Comparison of ENCODE assay signal across 11 cellular contexts in genomic region chr13:46603165-46603603, GRCh38. TPM values are rescaled to one million over a fixed set of nuclear protein-coding genes. Genes with fewer than 3 reads are reported as not detected.
DNase-seq lines count a peak whose midpoint lies in the region; FAIRE-seq and TF ChIP-seq lines count a peak whose summit lies in the region.
"Had no signal": no experiment of that assay in that cellular context is flagged by ENCODE, and none has a peak within 500 bp of the region (broad histone marks: within the 10 kb centered on the region; RNA-seq: fewer than 3 reads in every experiment).

No MANE protein-coding gene starts in this region.

- no peak overlapping the region for H3K27ac ChIP-seq in brain microvascular endothelial cell
- H3K27ac ChIP-seq in mesendoderm (ENCODE audit: low read depth, low read length): no peak overlapping the region
- H3K27ac ChIP-seq in spleen: peak overlapping the region in 1 of 8 donors; percentile 77
- no peak overlapping the region for H3K27ac ChIP-seq in suprapubic skin
- H3K27ac ChIP-seq: coronary artery had no signal

- no peak overlapping the region for H4K8ac ChIP-seq in mesendoderm (ENCODE audit: low read depth, low read length)

- no peaks in the 10 kb centered on the region for H3K27me3 ChIP-seq in Caco-2 (replicated peaks; ENCODE audit: control insufficient read depth, insufficient read depth, low read length)
- H3K27me3 ChIP-seq in brain microvascular endothelial cell (replicated peaks): no peaks in the 10 kb centered on the region
- no peaks in the 10 kb centered on the region for H3K27me3 ChIP-seq in mesendoderm (ENCODE audit: insufficient read depth, low read length, poor library complexity)
- no peaks in the 10 kb centered on the region for H3K27me3 ChIP-seq in spleen (replicated peaks in 1 of 7)
- H3K27me3 ChIP-seq in suprapubic skin: no peaks in the 10 kb centered on the region

- H3K4me1 Mint-ChIP-seq in Caco-2 (ENCODE audit: low read depth, unreplicated experiment): peaks cover 73% of the 10 kb centered on the region

- H3K9ac ChIP-seq in mesendoderm (ENCODE audit: low read length): no peak overlapping the region

- H3K27me3 Mint-ChIP-seq in Caco-2 (ENCODE audit: insufficient read depth, unreplicated experiment): no peaks in the 10 kb centered on the region
- H3K27me3 Mint-ChIP-seq: naive thymus-derived CD4-positive, alpha-beta T cell had no signal

- FAIRE-seq in HTR-8/SVneo (lab: Jason Lieb, UNC): no peak

- H3K4me2 ChIP-seq in mesendoderm (ENCODE audit: low read length): no peak overlapping the region

- peaks cover 3% of the 10 kb centered on the region for H3K79me2 ChIP-seq in mesendoderm (ENCODE audit: control insufficient read depth, insufficient read depth, low read length)

- H3K4me3 Mint-ChIP-seq in Caco-2 (ENCODE audit: unreplicated experiment): peak overlapping the region; percentile 22

- no peak overlapping the region for H3K4me3 ChIP-seq in Caco-2 (ENCODE audit: low read depth, low read length)
- no peak overlapping the region for H3K4me3 ChIP-seq in brain microvascular endothelial cell (ENCODE audit: low read depth, low read length)
- H3K4me3 ChIP-seq in mesendoderm (ENCODE audit: low read length): no peak overlapping the region
- no peak overlapping the region for H3K4me3 ChIP-seq in spleen
- H3K4me3 ChIP-seq in suprapubic skin: no peak overlapping the region
- H3K4me3 ChIP-seq: coronary artery had no signal

- CTCF ChIA-PET in Caco-2 (lab: Charles Lee): interaction anchor here (0.6 to 1.4 kb wide), 6 partner anchors 20 to 118 kb away, joined by 3 to 6 read pairs (median 4); no protein-coding TSS in a partner anchor

- H3K36me3 Mint-ChIP-seq in Caco-2 (ENCODE audit: insufficient read depth, unreplicated experiment): peaks cover 30% of the 10 kb centered on the region

- H3K18ac ChIP-seq in mesendoderm (ENCODE audit: low read length): no peak overlapping the region

- intact Hi-C loops in Caco-2 (cut with micrococcal nuclease; ENCODE audit: unreplicated experiment) (loop anchor here (1.0 to 5.0 kb wide), 4 partner anchors 34 to 131 kb away; no protein-coding TSS in a partner anchor), spleen (cut with DNase I; ENCODE audit: low total_unique reads) (no loop called here), head of caudate nucleus (cut with DNase I) (no loop called here)

- no peak overlapping the region for H2BK5ac ChIP-seq in mesendoderm (ENCODE audit: low read length)

- H3K4me1 ChIP-seq in Caco-2 (peaks cover 93% of the 10 kb centered on the region), mesendoderm (ENCODE audit: control insufficient read depth, low read depth, low read length) (peaks cover 3% of the 10 kb centered on the region), spleen (peaks cover 42 to 100% (median 95%) of the 10 kb centered on the region in 6 donors), suprapubic skin (peaks cover 73% of the 10 kb centered on the region)

- no peak overlapping the region for H3K56ac ChIP-seq in mesendoderm (ENCODE audit: low read length)

- no CpG with 5 or more reads among the region's 4 CpGs for WGBS in mesendoderm (ENCODE audit: extremely low coverage, insufficient coverage, low lambda C conversion rate)
- WGBS in spleen, 5 donors: 83 to 87% (median 85%) methylated on average over 4 of the region's 4 CpGs
- WGBS in suprapubic skin: 65% methylated on average over 4 of the region's 4 CpGs

- no peak overlapping the region for H3K23ac ChIP-seq in mesendoderm (ENCODE audit: low read length)

- no peak overlapping the region for H2AK5ac ChIP-seq in mesendoderm (ENCODE audit: low read length)

- H3K36me3 ChIP-seq in Caco-2 (ENCODE audit: control insufficient read depth, insufficient read depth, low read length) (no peaks in the 10 kb centered on the region; the same call in 1 of the 2 replicates), brain microvascular endothelial cell (replicated peaks) (no peaks in the 10 kb centered on the region), mesendoderm (ENCODE audit: control insufficient read depth, insufficient read depth, low read length) (no peaks in the 10 kb centered on the region), spleen (no peaks in the 10 kb centered on the region), suprapubic skin (no peaks in the 10 kb centered on the region)

- POLR2A ChIA-PET in Caco-2 (lab: Charles Lee): interaction anchor here (0.7 kb wide), 1 partner anchor 82 kb away, joined by 3 read pairs; no protein-coding TSS in a partner anchor

- H3K4ac ChIP-seq in mesendoderm (ENCODE audit: low read depth, low read length): no peak overlapping the region

- H2BK120ac ChIP-seq in mesendoderm (ENCODE audit: low read depth, low read length): no peak overlapping the region

- H3K27ac Mint-ChIP-seq in Caco-2 (ENCODE audit: unreplicated experiment): peak overlapping the region; percentile 88

- no peak overlapping the region for H2BK15ac ChIP-seq in mesendoderm (replicated peaks; ENCODE audit: low read depth)

- DNase-seq in Caco-2 (peak; percentile 44 to 64), HTR-8/SVneo (ENCODE audit: insufficient read length, low spot score) (peak; percentile 5), brain microvascular endothelial cell (no peak), mesendoderm (peak; percentile 65), spleen (no peak), suprapubic skin (ENCODE audit: low spot score in 2 of 2) (no peak), NCI-H1694 (lab: John Stamatoyannopoulos, UW) (no peak), head of caudate nucleus (no peak)
- DNase-seq: naive thymus-derived CD4-positive, alpha-beta T cell; NCI-H446 had no signal

- H3K79me1 ChIP-seq in mesendoderm (ENCODE audit: low read length): peaks cover 10% of the 10 kb centered on the region

- no TSS peak for BruUV-seq in Caco-2 (replicated peaks; lab: Mats Ljungman, UMichigan)

- H3K9me3 ChIP-seq in Caco-2 (no peaks in the 10 kb centered on the region), spleen (no peaks in the 10 kb centered on the region), suprapubic skin (no peaks in the 10 kb centered on the region)

- TF ChIP-seq POLR2A in spleen (IDR thresholded peaks at IDR 0.05): no peak
- TF ChIP-seq POLR2A in suprapubic skin (IDR thresholded peaks at IDR 0.05): no peak

- TF ChIP-seq CTCF in Caco-2 (IDR thresholded peaks at IDR 0.05; ENCODE audit: insufficient read depth in 1 of 2, low read depth in 1 of 2, low read length in 1 of 2, severe bottlenecking in 1 of 2, unreplicated experiment in 1 of 2) (peak; percentile 54 to 60), brain microvascular endothelial cell (IDR thresholded peaks at IDR 0.05; ENCODE audit: low read depth, low read length, missing control alignments) (peak; percentile 38), spleen (IDR thresholded peaks at IDR 0.05 in 8 of 11, conservative IDR thresholded peaks at IDR 0.05 in 3 of 11) (no peak), suprapubic skin (IDR thresholded peaks at IDR 0.05) (no peak)

- H3K9me3 Mint-ChIP-seq in Caco-2 (ENCODE audit: unreplicated experiment): no peaks in the 10 kb centered on the region

- H4K5ac ChIP-seq in mesendoderm (ENCODE audit: low read length): no peak overlapping the region

- no peak for TF ChIP-seq EP300 in suprapubic skin (IDR thresholded peaks at IDR 0.05)

- in situ Hi-C loops in brain microvascular endothelial cell (cut with HindIII; ENCODE audit: low pct_ligation_motif_present, low sequenced_read_pairs): no loop called here

RNA-seq across cellular contexts. Expression of gene LRCH1, which starts 50.2 kb away (rescaled TPM):
- total RNA-seq in Caco-2 (2022): 27.0 and 30.7 TPM in 2 replicates
- 4.4 TPM for polyA plus RNA-seq in mesendoderm (2013, experiment 1 of 2)
- 4.4 TPM for polyA plus RNA-seq in mesendoderm (2013, experiment 2 of 2)
- 10 to 100 TPM; 31.0 to 41.6 (median 38.6) TPM for total RNA-seq in spleen
- 10 to 100 TPM in 1 of 3 donors, 1 to 10 TPM in 2; 7.4 to 10.0 (median 7.4) TPM for polyA plus RNA-seq in spleen
- 10 to 100 TPM; 29.1 to 44.7 (median 34.9) TPM for total RNA-seq in suprapubic skin

Comparison
In these comparisons a context has a peak if more than half of its experiments do, and no peak if none do; other contexts are left out.
1. DNase-seq: peak in Caco-2 (2 of 2), HTR-8/SVneo (single experiment) and mesendoderm (single experiment); none in brain microvascular endothelial cell (single experiment), spleen (single experiment), suprapubic skin (0 of 2), NCI-H1694 (single experiment) and head of caudate nucleus (0 of 42).
2. CTCF ChIP-seq: peak in Caco-2 (2 of 2) and brain microvascular endothelial cell (single experiment); none in spleen (0 of 11) and suprapubic skin (0 of 2).